Comparison of ENCODE assay signal across 3 cellular contexts in genomic region chr16:31050280-31051030, GRCh38.
TF ChIP-seq lines count a peak whose summit lies in the region.

No MANE protein-coding gene starts in this region.

TF ChIP-seq in GM23338, 12 proteins besides CTCF, POLR2A, EP300 and RAD21 (continues in another document):
- TF ChIP-seq JUNB (IDR thresholded peaks at IDR 0.05; ENCODE audit: unreplicated experiment) (no peak), EZH2 (IDR thresholded peaks at IDR 0.05; ENCODE audit: low read depth, unreplicated experiment) (no peak), ZNF462 (CRISPR knock-in tag; IDR thresholded peaks at IDR 0.05) (no peak), ZNF114 (CRISPR knock-in tag; IDR thresholded peaks at IDR 0.05) (no peak), STAT1 (IDR thresholded peaks at IDR 0.05; ENCODE audit: unreplicated experiment) (no peak), EZH2phosphoT487 (IDR thresholded peaks at IDR 0.05; ENCODE audit: unreplicated experiment) (no peak)

TF ChIP-seq in IMR-90, 13 proteins besides CTCF, POLR2A, EP300 and RAD21:
- no peak for TF ChIP-seq ELK1 (IDR thresholded peaks at IDR 0.05; ENCODE audit: borderline replicate concordance, low read depth, low read length)
- TF ChIP-seq FOS (IDR thresholded peaks at IDR 0.05; ENCODE audit: low read depth, low read length) = no peak
- no peak for TF ChIP-seq NFE2L2 (IDR thresholded peaks at IDR 0.05; ENCODE audit: low read depth, low read length)
- TF ChIP-seq MAFK (IDR thresholded peaks at IDR 0.05; ENCODE audit: low read depth, low read length) = no peak
- no peak for TF ChIP-seq RFX5 (IDR thresholded peaks at IDR 0.05; ENCODE audit: low read depth, low read length)
- TF ChIP-seq MAZ (IDR thresholded peaks at IDR 0.05; ENCODE audit: borderline replicate concordance, low read depth, low read length) = no peak

TF ChIP-seq in WTC11, 78 proteins besides CTCF, POLR2A, EP300 and RAD21:
- TF ChIP-seq FOXK1 (CRISPR knock-in tag; IDR thresholded peaks at IDR 0.05) (no peak), E2F1 (CRISPR knock-in tag; IDR thresholded peaks at IDR 0.05) (no peak), HMGA2 (CRISPR knock-in tag; IDR thresholded peaks at IDR 0.05) (no peak), JAZF1 (CRISPR knock-in tag; IDR thresholded peaks at IDR 0.05) (no peak), IRF2 (CRISPR knock-in tag; IDR thresholded peaks at IDR 0.05; ENCODE audit: borderline replicate concordance, low read depth) (no peak), USF2 (CRISPR knock-in tag; IDR thresholded peaks at IDR 0.05) (no peak), ARID4B (CRISPR knock-in tag; IDR thresholded peaks at IDR 0.05; ENCODE audit: borderline replicate concordance) (no peak)
TF ChIP-seq in WTC11: peak in this region for 0.
